In the genomic region with DNA sequence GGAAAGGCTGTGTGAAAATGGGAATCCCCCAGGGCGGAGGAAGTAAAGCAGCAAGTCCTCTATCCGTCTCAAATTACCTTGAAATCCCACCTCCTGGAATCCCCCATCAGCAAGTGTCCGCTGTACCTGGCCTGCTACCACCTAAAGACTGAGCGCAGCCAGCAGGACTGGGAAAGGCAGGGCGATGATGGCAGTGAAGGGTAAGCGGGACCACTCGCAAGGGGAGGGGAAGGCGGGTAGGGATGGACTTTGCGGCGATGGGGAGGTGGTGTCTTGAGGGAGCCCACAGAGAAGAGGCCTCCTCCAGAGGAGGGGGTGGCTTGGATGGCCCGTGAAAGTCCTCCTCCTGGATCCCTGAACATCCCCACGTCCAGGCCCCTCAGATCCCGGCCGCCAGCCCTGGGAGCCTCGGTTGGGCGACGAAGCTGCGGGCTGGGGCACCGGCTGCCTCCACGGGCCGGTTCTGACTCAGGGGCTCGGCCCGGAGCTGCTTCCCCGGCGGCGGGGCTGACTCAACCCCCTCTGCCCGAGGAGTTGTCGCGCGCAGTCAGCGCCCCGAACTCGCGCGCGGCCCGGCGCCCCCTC, we compare ENCODE assay signal across 8 cellular contexts. TPM values are rescaled to one million over a fixed set of nuclear protein-coding genes. Genes with fewer than 3 reads are reported as not detected.
A peak's percentile ranks its signal among the peaks of the same experiment; 100 is the strongest.
DNase-seq lines count a peak whose midpoint lies in the region; ATAC-seq lines count a peak whose summit lies in the region.

No MANE protein-coding gene starts in this region.

- H3K27ac Mint-ChIP-seq in CD4-positive, CD25-positive, alpha-beta regulatory T cell = no peak overlapping the region

- H3K27me3 Mint-ChIP-seq in CD4-positive, CD25-positive, alpha-beta regulatory T cell = peaks cover 82% of the 10 kb centered on the region

- H3K27ac ChIP-seq in CD4-positive, CD25-positive, alpha-beta regulatory T cell (ENCODE audit: insufficient read depth, low read length, poor library complexity, severe bottlenecking) = no peak overlapping the region
- H3K27ac ChIP-seq in HUES64 (ENCODE audit: low read depth, low read length) = no peak overlapping the region
- H3K27ac ChIP-seq in angular gyrus (ENCODE audit: low read depth, low read length) = peak overlapping the region; percentile 88

- no peaks in the 10 kb centered on the region for H3K36me3 Mint-ChIP-seq in CD4-positive, CD25-positive, alpha-beta regulatory T cell

- no peak for ATAC-seq in CD4-positive, CD25-positive, alpha-beta regulatory T cell (ENCODE audit: low read depth in 2 of 2)
- ATAC-seq in sciatic nerve (peak; percentile 21), HG02623 (IDR thresholded peaks at IDR 0.05; ENCODE audit: unreplicated experiment) (no peak)

- H3K36me3 ChIP-seq in CD4-positive, CD25-positive, alpha-beta regulatory T cell (ENCODE audit: control insufficient read depth, insufficient read depth, low read length) = no peaks in the 10 kb centered on the region
- H3K36me3 ChIP-seq in HUES64 (ENCODE audit: insufficient read depth, low read length) = peaks cover 17% of the 10 kb centered on the region; the same call in 1 of the 2 replicates

- no peaks in the 10 kb centered on the region for H3K9me3 ChIP-seq in CD4-positive, CD25-positive, alpha-beta regulatory T cell (ENCODE audit: control insufficient read depth in 2 of 2, low read length in 2 of 2)
- H3K9me3 ChIP-seq in HUES64 (ENCODE audit: insufficient read depth, low read depth, low read length) = no peaks in the 10 kb centered on the region

- H3K4me1 Mint-ChIP-seq in CD4-positive, CD25-positive, alpha-beta regulatory T cell = peaks cover 0 to 10% (median 3%) of the 10 kb centered on the region in 4 donors

- H3K9me3 Mint-ChIP-seq in CD4-positive, CD25-positive, alpha-beta regulatory T cell = peaks cover 0 to 4% (median 0%) of the 10 kb centered on the region in 7 donors

- under 1% methylated on average over 38 of the region's 38 CpGs for WGBS in HUES64

- H3K4me3 ChIP-seq in CD4-positive, CD25-positive, alpha-beta regulatory T cell (ENCODE audit: low read depth, low read length) = no peak overlapping the region
- H3K4me3 ChIP-seq in HUES64 (ENCODE audit: low read length) = peak overlapping the region; percentile 74

- H3K9ac ChIP-seq in HUES64 (ENCODE audit: low read depth, low read length) = peak overlapping the region; percentile 78

- H3K27me3 ChIP-seq in CD4-positive, CD25-positive, alpha-beta regulatory T cell (ENCODE audit: control insufficient read depth, insufficient read depth, low read length) = peaks cover 19% of the 10 kb centered on the region
- peaks cover 16% of the 10 kb centered on the region; the same call in 1 of the 2 replicates for H3K27me3 ChIP-seq in HUES64 (ENCODE audit: insufficient read depth, low read length)

- no peaks in the 10 kb centered on the region for H3K4me1 ChIP-seq in CD4-positive, CD25-positive, alpha-beta regulatory T cell (ENCODE audit: control insufficient read depth, insufficient read depth, low read length, poor library complexity, severe bottlenecking)
- peaks cover 6% of the 10 kb centered on the region for H3K4me1 ChIP-seq in HUES64 (ENCODE audit: insufficient read depth, low read length)

- DNase-seq in CD4-positive, CD25-positive, alpha-beta regulatory T cell = no peak
- DNase-seq in hepatic stellate cell (ENCODE audit: low spot score) (peak; percentile 75), sciatic nerve (ENCODE audit: low spot score) (peak; percentile 68), NCI-H524 treated with DMSO at 0.1 percent for 48 hours (lab: John Stamatoyannopoulos, UW) (no peak)
- DNase-seq in activated effector memory CD4-positive, alpha-beta T cell treated with Interleukin-2 at 50 U/mL for 16 hours = no peak

- intact Hi-C loops in sciatic nerve (cut with DNase I) = no loop called here

- peak overlapping the region in 3 of 4 donors; percentile 39 to 76 (median 52) for H3K4me3 Mint-ChIP-seq in CD4-positive, CD25-positive, alpha-beta regulatory T cell

RNA-seq across cellular contexts. Expression of a gene that starts 0.6 kb away (rescaled TPM):
- not detected for total RNA-seq in CD4-positive, CD25-positive, alpha-beta regulatory T cell
- polyA plus RNA-seq in CD4-positive, CD25-positive, alpha-beta regulatory T cell = not detected
- polyA plus RNA-seq in HUES64 (2013, experiment 1 of 2) = 11.1 TPM
- polyA plus RNA-seq in HUES64 (2013, experiment 2 of 2) = 13.1 TPM
- total RNA-seq in sciatic nerve = 40.7 TPM

RNA-seq across cellular contexts. Expression of a gene that starts 38.9 kb away (rescaled TPM):
- not detected for total RNA-seq in CD4-positive, CD25-positive, alpha-beta regulatory T cell
- not detected for polyA plus RNA-seq in CD4-positive, CD25-positive, alpha-beta regulatory T cell
- polyA plus RNA-seq in HUES64 (2013, experiment 1 of 2) = 4.5 TPM
- polyA plus RNA-seq in HUES64 (2013, experiment 2 of 2) = 6.0 TPM
- total RNA-seq in sciatic nerve = 3.4 TPM

RNA-seq across cellular contexts. Expression of a gene that starts 39.3 kb away (rescaled TPM):
- total RNA-seq in CD4-positive, CD25-positive, alpha-beta regulatory T cell = not detected
- under 1 TPM in 1 of 4 donors, not detected in 3; 0.34 TPM for polyA plus RNA-seq in CD4-positive, CD25-positive, alpha-beta regulatory T cell
- 9.3 TPM for polyA plus RNA-seq in HUES64 (2013, experiment 1 of 2)
- 10.3 TPM for polyA plus RNA-seq in HUES64 (2013, experiment 2 of 2)
- total RNA-seq in sciatic nerve = 11.5 TPM

Comparison
In these comparisons a context has a peak if more than half of its experiments do, and no peak if none do; other contexts are left out.
1. DNase-seq: peak in hepatic stellate cell (single experiment) and sciatic nerve (single experiment); none in CD4-positive, CD25-positive, alpha-beta regulatory T cell (0 of 3), activated effector memory CD4-positive, alpha-beta T cell treated with Interleukin-2 at 50 U/mL for 16 hours (single experiment) and NCI-H524 treated with DMSO at 0.1 percent for 48 hours (single experiment).
2. RNA of a gene that starts 0.6 kb away (total RNA-seq): 40.7 TPM in sciatic nerve (single experiment); not detected in CD4-positive, CD25-positive, alpha-beta regulatory T cell (single experiment); every median in the first group is over 10 times any median in the second.